ENCODE assay signal across 2 cellular contexts in genomic region chr4:2336659-2337058, GRCh38.
A peak's percentile ranks its signal among the peaks of the same experiment; 100 is the strongest.
TF ChIP-seq lines count a peak whose summit lies in the region.

No MANE protein-coding gene starts in this region.

TF ChIP-seq in HepG2, 621 proteins besides CTCF, POLR2A, EP300 and RAD21:
- TF ChIP-seq ZKSCAN5 (CRISPR knock-in tag; IDR thresholded peaks at IDR 0.05) (peak; percentile 92), IKZF1 (IDR thresholded peaks at IDR 0.05) (peak; percentile 54; the same call in 1 of the 2 replicates), ZNF75D (CRISPR knock-in tag; IDR thresholded peaks at IDR 0.05; ENCODE audit: borderline replicate concordance) (no peak), PCBP2 (optimal IDR thresholded peaks at IDR 0.05; ENCODE audit: low read depth, low read length, poor library complexity, severe bottlenecking) (peak; percentile 94), TIGD3 (CRISPR knock-in tag; IDR thresholded peaks at IDR 0.05; ENCODE audit: borderline replicate concordance) (no peak)
- TF ChIP-seq, protein P1, sequence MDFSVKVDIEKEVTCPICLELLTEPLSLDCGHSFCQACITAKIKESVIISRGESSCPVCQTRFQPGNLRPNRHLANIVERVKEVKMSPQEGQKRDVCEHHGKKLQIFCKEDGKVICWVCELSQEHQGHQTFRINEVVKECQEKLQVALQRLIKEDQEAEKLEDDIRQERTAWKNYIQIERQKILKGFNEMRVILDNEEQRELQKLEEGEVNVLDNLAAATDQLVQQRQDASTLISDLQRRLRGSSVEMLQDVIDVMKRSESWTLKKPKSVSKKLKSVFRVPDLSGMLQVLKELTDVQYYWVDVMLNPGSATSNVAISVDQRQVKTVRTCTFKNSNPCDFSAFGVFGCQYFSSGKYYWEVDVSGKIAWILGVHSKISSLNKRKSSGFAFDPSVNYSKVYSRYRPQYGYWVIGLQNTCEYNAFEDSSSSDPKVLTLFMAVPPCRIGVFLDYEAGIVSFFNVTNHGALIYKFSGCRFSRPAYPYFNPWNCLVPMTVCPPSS (IDR thresholded peaks at IDR 0.05): 0 out of 2 replicates have a peak, but pooled peaks have one; percentile 27

TF ChIP-seq in IMR-90, 13 proteins besides CTCF, POLR2A, EP300 and RAD21:
- no peak for TF ChIP-seq MAFK (IDR thresholded peaks at IDR 0.05; ENCODE audit: low read depth, low read length)
- TF ChIP-seq RCOR1 (IDR thresholded peaks at IDR 0.05; ENCODE audit: insufficient replicate concordance, low read length): no peak
- no peak for TF ChIP-seq RFX5 (IDR thresholded peaks at IDR 0.05; ENCODE audit: low read depth, low read length)
- TF ChIP-seq USF2 (IDR thresholded peaks at IDR 0.05; ENCODE audit: low read depth, low read length): no peak
- no peak for TF ChIP-seq CEBPB (IDR thresholded peaks at IDR 0.05; ENCODE audit: low read depth, low read length)
- TF ChIP-seq MXI1 (IDR thresholded peaks at IDR 0.05; ENCODE audit: borderline replicate concordance, low read depth, low read length): no peak
- TF ChIP-seq FOS (IDR thresholded peaks at IDR 0.05; ENCODE audit: low read depth, low read length): no peak
- no peak for TF ChIP-seq CHD1 (IDR thresholded peaks at IDR 0.05; ENCODE audit: low read depth, low read length)
- no peak for TF ChIP-seq BHLHE40 (IDR thresholded peaks at IDR 0.05; ENCODE audit: low read depth, low read length)
- TF ChIP-seq NFE2L2 (IDR thresholded peaks at IDR 0.05; ENCODE audit: low read depth, low read length): no peak
- no peak for TF ChIP-seq SMC3 (IDR thresholded peaks at IDR 0.05; ENCODE audit: low read depth, low read length)
- TF ChIP-seq, protein P2, sequence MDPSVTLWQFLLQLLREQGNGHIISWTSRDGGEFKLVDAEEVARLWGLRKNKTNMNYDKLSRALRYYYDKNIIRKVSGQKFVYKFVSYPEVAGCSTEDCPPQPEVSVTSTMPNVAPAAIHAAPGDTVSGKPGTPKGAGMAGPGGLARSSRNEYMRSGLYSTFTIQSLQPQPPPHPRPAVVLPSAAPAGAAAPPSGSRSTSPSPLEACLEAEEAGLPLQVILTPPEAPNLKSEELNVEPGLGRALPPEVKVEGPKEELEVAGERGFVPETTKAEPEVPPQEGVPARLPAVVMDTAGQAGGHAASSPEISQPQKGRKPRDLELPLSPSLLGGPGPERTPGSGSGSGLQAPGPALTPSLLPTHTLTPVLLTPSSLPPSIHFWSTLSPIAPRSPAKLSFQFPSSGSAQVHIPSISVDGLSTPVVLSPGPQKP (IDR thresholded peaks at IDR 0.05; ENCODE audit: borderline replicate concordance, low read depth, low read length): no peak
- no peak for TF ChIP-seq MAZ (IDR thresholded peaks at IDR 0.05; ENCODE audit: borderline replicate concordance, low read depth, low read length)
